Comparison of ENCODE assay signal across 8 cellular contexts in the genomic region with DNA sequence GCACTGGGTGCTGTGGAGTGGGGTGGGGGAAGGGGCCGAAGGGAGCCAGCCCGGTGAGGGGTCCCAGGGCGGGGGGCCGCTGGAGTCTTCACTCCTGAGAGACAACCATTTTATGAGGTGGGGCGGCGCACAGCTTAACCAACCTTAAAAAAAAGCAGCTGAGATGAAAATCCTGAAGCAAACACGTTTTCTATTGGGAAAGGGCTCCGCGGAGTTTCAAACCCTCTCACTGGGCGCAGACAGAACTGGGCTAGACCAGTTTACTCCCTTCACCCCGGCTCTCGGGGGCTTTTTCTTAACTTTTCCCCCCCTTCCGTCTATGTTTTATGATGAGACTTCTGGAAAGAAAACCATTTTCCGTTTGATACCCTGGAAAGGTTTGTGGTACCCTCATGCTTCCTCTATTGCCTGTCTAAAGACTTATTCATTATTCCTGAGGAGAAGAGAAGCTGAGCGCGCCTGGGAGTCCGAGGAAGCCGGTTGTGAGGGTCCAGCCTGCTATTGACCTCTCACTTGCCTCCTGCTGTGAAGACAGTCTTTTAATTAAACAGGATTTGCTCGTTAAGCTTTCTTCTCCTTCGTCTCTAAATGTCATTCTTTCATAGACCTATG. TPM values are rescaled to one million over a fixed set of nuclear protein-coding genes. Genes with fewer than 3 reads are reported as not detected.
DNase-seq lines count a peak whose midpoint lies in the region; ATAC-seq lines count a peak whose summit lies in the region.

No MANE protein-coding gene starts in this region.

- no peaks in the 10 kb centered on the region for H3K9me3 ChIP-seq in effector memory CD4-positive, alpha-beta T cell (ENCODE audit: control insufficient read depth, low read length)
- H3K9me3 ChIP-seq in muscle layer of colon (ENCODE audit: low read length) = no peaks in the 10 kb centered on the region

- peak overlapping the region; percentile 99 for H3K4me3 ChIP-seq in effector memory CD4-positive, alpha-beta T cell (ENCODE audit: insufficient read depth, low read depth, low read length, poor library complexity, severe bottlenecking)
- peak overlapping the region; percentile 78 to 95 for H3K4me3 ChIP-seq in muscle layer of colon (ENCODE audit: low read depth in 1 of 2, low read length in 2 of 2)

- no peak for ATAC-seq in HG02973 (IDR thresholded peaks at IDR 0.05; ENCODE audit: unreplicated experiment)

- H3K36me3 ChIP-seq in effector memory CD4-positive, alpha-beta T cell (ENCODE audit: control insufficient read depth, insufficient read depth, low read length) = peaks cover 3% of the 10 kb centered on the region
- no peaks in the 10 kb centered on the region for H3K36me3 ChIP-seq in muscle layer of colon (ENCODE audit: insufficient read depth, low read length)

- H3K27me3 Mint-ChIP-seq in activated naive CD4-positive, alpha-beta T cell treated with anti-CD3 and anti-CD28 coated beads for 36 hours (ENCODE audit: low read depth) = no peaks in the 10 kb centered on the region

- H3K27me3 ChIP-seq in effector memory CD4-positive, alpha-beta T cell (replicated peaks; ENCODE audit: control insufficient read depth, insufficient read depth, low read length, poor library complexity, severe bottlenecking) = no peaks in the 10 kb centered on the region
- no peaks in the 10 kb centered on the region for H3K27me3 ChIP-seq in muscle layer of colon (ENCODE audit: control insufficient read depth in 1 of 2, insufficient read depth in 2 of 2, low read length in 2 of 2)

- peaks cover 5% of the 10 kb centered on the region for H3K4me1 ChIP-seq in effector memory CD4-positive, alpha-beta T cell (ENCODE audit: control insufficient read depth, insufficient read depth, low read length, poor library complexity, severe bottlenecking)
- peaks cover 11% of the 10 kb centered on the region for H3K4me1 ChIP-seq in muscle layer of colon (ENCODE audit: insufficient read depth, low read length)

- DNase-seq in NCI-H345 treated with DMSO at 0.1 percent for 48 hours (lab: John Stamatoyannopoulos, UW; ENCODE audit: unreplicated experiment) = peak; percentile 78
- no peak for DNase-seq in NCI-H345 (lab: John Stamatoyannopoulos, UW)
- peak; percentile 66 for DNase-seq in NCI-H82 treated with DMSO at 0.1 percent for 48 hours (lab: John Stamatoyannopoulos, UW; ENCODE audit: unreplicated experiment)
- no peak for DNase-seq in effector memory CD4-positive, alpha-beta T cell
- no peak for DNase-seq in activated naive CD4-positive, alpha-beta T cell treated with anti-CD3 and anti-CD28 coated beads for 36 hours
- DNase-seq in HK-2 (ENCODE audit: unreplicated experiment) = no peak

- peak overlapping the region; percentile 94 for H3K27ac ChIP-seq in effector memory CD4-positive, alpha-beta T cell (ENCODE audit: insufficient read depth, low read length, poor library complexity, severe bottlenecking)
- H3K27ac ChIP-seq in muscle layer of colon (ENCODE audit: low read depth, low read length) = peak overlapping the region; percentile 89

- peaks cover 18% of the 10 kb centered on the region for H3K4me1 Mint-ChIP-seq in activated naive CD4-positive, alpha-beta T cell treated with anti-CD3 and anti-CD28 coated beads for 36 hours (ENCODE audit: low read depth)

- no peak overlapping the region for H3K4me3 Mint-ChIP-seq in activated naive CD4-positive, alpha-beta T cell treated with anti-CD3 and anti-CD28 coated beads for 36 hours

- no peaks in the 10 kb centered on the region for H3K9me3 Mint-ChIP-seq in activated naive CD4-positive, alpha-beta T cell treated with anti-CD3 and anti-CD28 coated beads for 36 hours

- H3K27ac Mint-ChIP-seq in activated naive CD4-positive, alpha-beta T cell treated with anti-CD3 and anti-CD28 coated beads for 36 hours = no peak overlapping the region

- H3K9ac ChIP-seq in muscle layer of colon (ENCODE audit: low read length) = peak overlapping the region; percentile 44

- H3K36me3 Mint-ChIP-seq in activated naive CD4-positive, alpha-beta T cell treated with anti-CD3 and anti-CD28 coated beads for 36 hours (ENCODE audit: low read depth) = no peaks in the 10 kb centered on the region

- CTCF ChIA-PET in activated naive CD4-positive, alpha-beta T cell treated with anti-CD3 and anti-CD28 coated beads for 36 hours (lab: Charles Lee) = interaction anchor here (0.6 to 8.1 kb wide), 50 partner anchors 9 to 1219 kb away, joined by 3 to 213 read pairs (median 5); a partner anchor contains a TSS

- intact Hi-C loops in activated naive CD4-positive, alpha-beta T cell treated with anti-CD3 and anti-CD28 coated beads for 36 hours (cut with micrococcal nuclease) = loop anchor here (1.0 to 5.0 kb wide), 9 partner anchors 62 to 363 kb away; a partner anchor contains a TSS

RNA-seq across cellular contexts. Expression of a gene that starts 0.5 kb away (rescaled TPM):
- total RNA-seq in activated naive CD4-positive, alpha-beta T cell treated with anti-CD3 and anti-CD28 coated beads for 36 hours = 10 to 100 TPM; 32.4 to 35.3 TPM

RNA-seq across cellular contexts. Expression of a gene that starts 10.9 kb away (rescaled TPM):
- under 1 TPM; 0.35 to 0.55 TPM for total RNA-seq in activated naive CD4-positive, alpha-beta T cell treated with anti-CD3 and anti-CD28 coated beads for 36 hours

Comparison
In these comparisons a context has a peak if more than half of its experiments do, and no peak if none do; other contexts are left out.
1. DNase-seq: peak in NCI-H345 treated with DMSO at 0.1 percent for 48 hours (single experiment) and NCI-H82 treated with DMSO at 0.1 percent for 48 hours (single experiment); none in NCI-H345 (single experiment), effector memory CD4-positive, alpha-beta T cell (0 of 3), activated naive CD4-positive, alpha-beta T cell treated with anti-CD3 and anti-CD28 coated beads for 36 hours (single experiment) and HK-2 (single experiment).